ENCODE assay signal across 18 cellular contexts in genomic region chr5:75522542-75522941, GRCh38.
"Had no signal": no experiment of that assay in that cellular context is flagged by ENCODE, and none has a peak within 500 bp of the region (broad histone marks: within the 10 kb centered on the region; RNA-seq: fewer than 3 reads in every experiment).

No MANE protein-coding gene starts in this region.

- DNase-seq: activated CD4-positive, alpha-beta T cell treated with anti-CD3 and anti-CD28 coated beads, Interleukin-2, amount 50 U/mL, for 4 hours; activated CD4-positive, CD25-positive, alpha-beta regulatory T cell treated with anti-CD3 and anti-CD28 coated beads, Interleukin-2, amount 50 U/mL, for 72 hours; activated naive CD4-positive, alpha-beta T cell; dermis blood vessel endothelial cell; effector memory CD4-positive, alpha-beta T cell; head of caudate nucleus; left ventricle myocardium inferior; midbrain; sigmoid colon; stimulated activated CD4-positive, alpha-beta T cell treated with anti-CD3 and anti-CD28 coated beads, Interleukin-4, amount 100 ng/mL, for 24 hours; upper lobe of right lung had no signal

- H3K4me3 ChIP-seq: cardiac muscle cell, left ventricle myocardium inferior, sigmoid colon, upper lobe of right lung had no signal

- H3K27me3 ChIP-seq: cardiac muscle cell, sigmoid colon, upper lobe of right lung had no signal

- ATAC-seq: stimulated activated effector memory CD8-positive, alpha-beta T cell treated with anti-CD3 and anti-CD28 coated beads, Interleukin-12 subunit alpha, Interleukin-12 subunit beta, amount 100 ng/mL, for 72 hours; upper lobe of right lung had no signal

- FAIRE-seq: frontal cortex had no signal

- H3K4me1 Mint-ChIP-seq: nephron had no signal

- H3K27me3 Mint-ChIP-seq: activated T-helper 17 cell treated with anti-CD3 and anti-CD28 coated beads, Interleukin-2, amount 50 U/mL, for 72 hours had no signal

- H3K27ac ChIP-seq: cardiac muscle cell, left ventricle myocardium inferior, sigmoid colon, upper lobe of right lung, VCaP had no signal

- H3K36me3 ChIP-seq: cardiac muscle cell, sigmoid colon, upper lobe of right lung had no signal

- H3K4me3 Mint-ChIP-seq: nephron; stimulated activated effector memory CD8-positive, alpha-beta T cell treated with anti-CD3 and anti-CD28 coated beads, Interleukin-12 subunit alpha, Interleukin-12 subunit beta, amount 100 ng/mL, for 72 hours; T-helper 1 cell treated with Interleukin-12 subunit alpha and Interleukin-12 subunit beta and Interleukin-4 antibody, amounts not matched to agents 30 μg/mL and 1 μg/mL, for 36 hours had no signal

- H3K27ac Mint-ChIP-seq: activated T-helper 17 cell treated with anti-CD3 and anti-CD28 coated beads, Interleukin-2, amount 50 U/mL, for 72 hours; nephron; stimulated activated effector memory CD8-positive, alpha-beta T cell treated with anti-CD3 and anti-CD28 coated beads, Interleukin-12 subunit alpha, Interleukin-12 subunit beta, amount 100 ng/mL, for 72 hours; T-helper 1 cell treated with Interleukin-12 subunit alpha and Interleukin-12 subunit beta and Interleukin-4 antibody, amounts not matched to agents 30 μg/mL and 1 μg/mL, for 36 hours had no signal

- H3K9me3 ChIP-seq: upper lobe of right lung had no signal
